Comparison of ENCODE assay signal across 1 cellular context in genomic region chr9:129666575-129666974, GRCh38.
TF ChIP-seq lines count a peak whose summit lies in the region.

No MANE protein-coding gene starts in this region.

TF ChIP-seq in K562, 482 proteins besides CTCF, POLR2A, EP300 and RAD21:
- TF ChIP-seq, protein P1, sequence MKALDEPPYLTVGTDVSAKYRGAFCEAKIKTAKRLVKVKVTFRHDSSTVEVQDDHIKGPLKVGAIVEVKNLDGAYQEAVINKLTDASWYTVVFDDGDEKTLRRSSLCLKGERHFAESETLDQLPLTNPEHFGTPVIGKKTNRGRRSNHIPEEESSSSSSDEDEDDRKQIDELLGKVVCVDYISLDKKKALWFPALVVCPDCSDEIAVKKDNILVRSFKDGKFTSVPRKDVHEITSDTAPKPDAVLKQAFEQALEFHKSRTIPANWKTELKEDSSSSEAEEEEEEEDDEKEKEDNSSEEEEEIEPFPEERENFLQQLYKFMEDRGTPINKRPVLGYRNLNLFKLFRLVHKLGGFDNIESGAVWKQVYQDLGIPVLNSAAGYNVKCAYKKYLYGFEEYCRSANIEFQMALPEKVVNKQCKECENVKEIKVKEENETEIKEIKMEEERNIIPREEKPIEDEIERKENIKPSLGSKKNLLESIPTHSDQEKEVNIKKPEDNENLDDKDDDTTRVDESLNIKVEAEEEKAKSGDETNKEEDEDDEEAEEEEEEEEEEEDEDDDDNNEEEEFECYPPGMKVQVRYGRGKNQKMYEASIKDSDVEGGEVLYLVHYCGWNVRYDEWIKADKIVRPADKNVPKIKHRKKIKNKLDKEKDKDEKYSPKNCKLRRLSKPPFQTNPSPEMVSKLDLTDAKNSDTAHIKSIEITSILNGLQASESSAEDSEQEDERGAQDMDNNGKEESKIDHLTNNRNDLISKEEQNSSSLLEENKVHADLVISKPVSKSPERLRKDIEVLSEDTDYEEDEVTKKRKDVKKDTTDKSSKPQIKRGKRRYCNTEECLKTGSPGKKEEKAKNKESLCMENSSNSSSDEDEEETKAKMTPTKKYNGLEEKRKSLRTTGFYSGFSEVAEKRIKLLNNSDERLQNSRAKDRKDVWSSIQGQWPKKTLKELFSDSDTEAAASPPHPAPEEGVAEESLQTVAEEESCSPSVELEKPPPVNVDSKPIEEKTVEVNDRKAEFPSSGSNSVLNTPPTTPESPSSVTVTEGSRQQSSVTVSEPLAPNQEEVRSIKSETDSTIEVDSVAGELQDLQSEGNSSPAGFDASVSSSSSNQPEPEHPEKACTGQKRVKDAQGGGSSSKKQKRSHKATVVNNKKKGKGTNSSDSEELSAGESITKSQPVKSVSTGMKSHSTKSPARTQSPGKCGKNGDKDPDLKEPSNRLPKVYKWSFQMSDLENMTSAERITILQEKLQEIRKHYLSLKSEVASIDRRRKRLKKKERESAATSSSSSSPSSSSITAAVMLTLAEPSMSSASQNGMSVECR (CRISPR knock-in tag; IDR thresholded peaks at IDR 0.05), result no peak
- TF ChIP-seq NR2C1 (IDR thresholded peaks at IDR 0.05) (peak; percentile 66), NR2C1 (tag; IDR thresholded peaks at IDR 0.05) (peak; percentile 82), HDAC6 (IDR thresholded peaks at IDR 0.05; ENCODE audit: low read depth, low read length) (no peak), ZNF445 (CRISPR knock-in tag; IDR thresholded peaks at IDR 0.05; ENCODE audit: low read depth) (no peak), ZFX (CRISPR knock-in tag; IDR thresholded peaks at IDR 0.05) (no peak), NR2C2 (CRISPR knock-in tag; IDR thresholded peaks at IDR 0.05) (no peak), NR2C2 (tag; IDR thresholded peaks at IDR 0.05) (peak; percentile 34; the same call in 1 of the 2 replicates)
